In the genomic region with DNA sequence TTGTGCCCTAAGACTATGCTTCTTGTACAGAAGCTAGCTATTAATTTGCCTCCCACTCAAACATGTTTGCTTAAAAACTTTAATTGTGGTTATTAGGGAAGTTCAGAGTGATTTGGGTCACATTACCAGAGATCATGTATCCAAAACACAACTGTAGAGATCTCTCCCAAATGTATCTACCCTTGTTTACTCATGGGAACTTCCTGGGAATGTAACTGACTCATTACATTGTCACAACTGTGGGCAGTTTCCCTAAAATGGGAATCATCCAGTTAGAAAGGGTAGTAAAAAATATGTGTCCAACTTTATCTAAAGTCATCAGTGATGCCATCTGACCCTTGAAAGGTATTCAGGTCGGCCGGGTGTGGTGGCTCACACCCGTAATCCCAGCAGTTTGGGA, we compare ENCODE assay signal across 21 cellular contexts. TPM values are rescaled to one million over a fixed set of nuclear protein-coding genes. Genes with fewer than 3 reads are reported as not detected.
"Had no signal": no experiment of that assay in that cellular context is flagged by ENCODE, and none has a peak within 500 bp of the region (broad histone marks: within the 10 kb centered on the region; RNA-seq: fewer than 3 reads in every experiment).

No MANE protein-coding gene starts in this region.

- H3K27me3 Mint-ChIP-seq: natural killer cell treated with Interleukin-12 subunit alpha and Interleukin-12 subunit beta and Interleukin-15 and Interleukin-18, amount 100 ng/mL, for 72 hours; progenitor cell of endocrine pancreas had no signal

- FAIRE-seq: endometrium, urothelium cell line had no signal

- H3K27ac Mint-ChIP-seq: natural killer cell treated with Interleukin-12 subunit alpha and Interleukin-12 subunit beta and Interleukin-15 and Interleukin-18, amount 100 ng/mL, for 72 hours; neural progenitor cell; progenitor cell of endocrine pancreas had no signal

- H3K4me1 ChIP-seq: esophagus muscularis mucosa, gastroesophageal sphincter, neural progenitor cell had no signal

- H3K36me3 Mint-ChIP-seq: natural killer cell treated with Interleukin-12 subunit alpha and Interleukin-12 subunit beta and Interleukin-15 and Interleukin-18, amount 100 ng/mL, for 72 hours; neural progenitor cell had no signal

- H3K9me3 ChIP-seq: esophagus muscularis mucosa, gastroesophageal sphincter, ovary had no signal

- ATAC-seq: gastroesophageal sphincter; left lobe of liver; natural killer cell treated with Interleukin-12 subunit alpha and Interleukin-12 subunit beta and Interleukin-15 and Interleukin-18, amount 100 ng/mL, for 72 hours; right cardiac atrium had no signal

- H3K4me3 Mint-ChIP-seq: natural killer cell treated with Interleukin-12 subunit alpha and Interleukin-12 subunit beta and Interleukin-15 and Interleukin-18, amount 100 ng/mL, for 72 hours; neural progenitor cell had no signal

- H3K4me3 ChIP-seq: esophagus muscularis mucosa, gastroesophageal sphincter, neural progenitor cell, ovary, smooth muscle cell had no signal

- H3K36me3 ChIP-seq: esophagus muscularis mucosa, gastroesophageal sphincter, neural progenitor cell, ovary had no signal

- DNase-seq: effector memory CD4-positive, alpha-beta T cell; foreskin fibroblast; glutamatergic neuron; kidney glomerular epithelial cell; nucleus accumbens; ovary; right cardiac atrium; stimulated activated CD4-positive, alpha-beta T cell treated with anti-CD3 and anti-CD28 coated beads, Interleukin-2, amount 100 ng/mL, for 48 hours; stimulated activated naive CD4-positive, alpha-beta T cell treated with Interleukin-2 at 50 U/mL for 16 hours; trophoblast cell had no signal

- H3K27ac ChIP-seq: esophagus muscularis mucosa, gastroesophageal sphincter, neural progenitor cell, ovary had no signal

- H3K9ac ChIP-seq: neural progenitor cell had no signal

- H3K27me3 ChIP-seq: esophagus muscularis mucosa, gastroesophageal sphincter, neural progenitor cell, ovary had no signal

RNA-seq across cellular contexts. Expression of gene GLRA3, which starts 40.3 kb away (rescaled TPM):
- total RNA-seq: left lobe of liver; mucosa of gallbladder; natural killer cell treated with Interleukin-12 subunit alpha and Interleukin-12 subunit beta and Interleukin-15 and Interleukin-18, amount 100 ng/mL, for 72 hours; ovary; right cardiac atrium; smooth muscle cell had no signal
- polyA plus RNA-seq: ovary, right cardiac atrium, smooth muscle cell had no signal

RNA-seq across cellular contexts. Expression of gene ADAM29, which starts 48.8 kb away (rescaled TPM):
- total RNA-seq: esophagus muscularis mucosa; gastroesophageal sphincter; left lobe of liver; lower leg skin; mucosa of gallbladder; natural killer cell treated with Interleukin-12 subunit alpha and Interleukin-12 subunit beta and Interleukin-15 and Interleukin-18, amount 100 ng/mL, for 72 hours; ovary; progenitor cell of endocrine pancreas; right cardiac atrium; smooth muscle cell had no signal
- polyA plus RNA-seq: ovary, right cardiac atrium, smooth muscle cell had no signal
